In genomic region chr2:28991021-28991420, GRCh38 we compare ENCODE assay signal across 12 cellular contexts. TPM values are rescaled to one million over a fixed set of nuclear protein-coding genes. Genes with fewer than 3 reads are reported as not detected.
DNase-seq lines count a peak whose midpoint lies in the region; ATAC-seq and TF ChIP-seq lines count a peak whose summit lies in the region.
"Had no signal": no experiment of that assay in that cellular context is flagged by ENCODE, and none has a peak within 500 bp of the region (broad histone marks: within the 10 kb centered on the region; RNA-seq: fewer than 3 reads in every experiment).

No MANE protein-coding gene starts in this region.

- no peak overlapping the region for H3K27ac ChIP-seq in osteoblast (ENCODE audit: low read depth, low read length)
- H3K27ac ChIP-seq in aorta (ENCODE audit: low read depth in 1 of 2, low read length in 2 of 2) = no peak overlapping the region
- H3K27ac ChIP-seq: ascending aorta, testis had no signal

- H3K36me3 ChIP-seq in osteoblast (ENCODE audit: insufficient read depth, low read length) (no peaks in the 10 kb centered on the region), aorta (ENCODE audit: control insufficient read depth in 1 of 2, insufficient read depth in 2 of 2, low read length in 1 of 2) (no peaks in the 10 kb centered on the region)
- H3K36me3 ChIP-seq: ascending aorta had no signal

- DNase-seq in AG09309 (ENCODE audit: low read depth) (peak; percentile 18), amniotic epithelial cell (ENCODE audit: low read depth) (peak; percentile 73), fibroblast of mammary gland (ENCODE audit: low read depth) (peak; percentile 31), osteoblast (ENCODE audit: insufficient read length, low spot score, missing footprints) (peak; percentile 72), kidney tubule cell (ENCODE audit: low spot score) (no peak), aorta (no peak)
- no peak for DNase-seq in stimulated activated naive CD4-positive, alpha-beta T cell treated with Interleukin-2 at 50 U/mL for 16 hours (lab: John Stamatoyannopoulos, UW)
- DNase-seq: NCI-H146, NCI-H510A, testis had no signal

- H3K4me3 ChIP-seq in AG09309 (ENCODE audit: control insufficient read depth, low read depth, low read length) (no peak overlapping the region), fibroblast of mammary gland (ENCODE audit: control insufficient read depth, low read depth, low read length) (no peak overlapping the region), osteoblast (ENCODE audit: insufficient read depth, low read length) (no peak overlapping the region), aorta (ENCODE audit: low read length in 2 of 2) (no peak overlapping the region)
- H3K4me3 ChIP-seq: ascending aorta, testis had no signal

- no peak overlapping the region for H3K4me2 ChIP-seq in osteoblast (ENCODE audit: insufficient read depth, low read length)

- H3K79me2 ChIP-seq in osteoblast (ENCODE audit: insufficient read depth, low read length) = no peaks in the 10 kb centered on the region

- no peaks in the 10 kb centered on the region for H4K20me1 ChIP-seq in osteoblast (ENCODE audit: insufficient read depth, low read length)

- ATAC-seq in HG03571 (IDR thresholded peaks at IDR 0.05; ENCODE audit: unreplicated experiment) (no peak), aorta (ENCODE audit: low FRiP score) (no peak)

- H3K4me1 ChIP-seq in osteoblast (ENCODE audit: insufficient read depth, low read length) = peaks cover 4% of the 10 kb centered on the region
- no peaks in the 10 kb centered on the region for H3K4me1 ChIP-seq in aorta (ENCODE audit: control insufficient read depth in 1 of 2, insufficient read depth in 2 of 2, low read length in 2 of 2)
- H3K4me1 ChIP-seq: ascending aorta had no signal

- H3K9me3 ChIP-seq in osteoblast (ENCODE audit: low read depth, low read length) (no peaks in the 10 kb centered on the region), aorta (ENCODE audit: control insufficient read depth, low read length) (no peaks in the 10 kb centered on the region)
- H3K9me3 ChIP-seq: ascending aorta, testis had no signal

- 9 to 12% methylated on average over 4 of the region's 4 CpGs for WGBS in aorta, 2 donors

- intact Hi-C loops in aorta (cut with DNase I) = no loop called here

- TF ChIP-seq CTCF in AG09309 (IDR thresholded peaks at IDR 0.05; ENCODE audit: control insufficient read depth, insufficient read depth, low read depth, low read length, missing control alignments) = no peak
- TF ChIP-seq CTCF in fibroblast of mammary gland (conservative IDR thresholded peaks at IDR 0.05; ENCODE audit: control insufficient read depth, insufficient read depth, low read depth, low read length) = no peak
- TF ChIP-seq CTCF in osteoblast (IDR thresholded peaks at IDR 0.05; ENCODE audit: extremely low read depth, low read depth, low read length) = no peak

- H3K27me3 ChIP-seq in osteoblast (ENCODE audit: insufficient read depth, low read length) (no peaks in the 10 kb centered on the region), aorta (ENCODE audit: control insufficient read depth in 1 of 2, insufficient read depth in 2 of 2, low read length in 1 of 2) (no peaks in the 10 kb centered on the region)
- H3K27me3 ChIP-seq: ascending aorta, testis had no signal

- no peak overlapping the region for H2AFZ ChIP-seq in osteoblast (ENCODE audit: low read length)

RNA-seq across cellular contexts. Expression of gene TOGARAM2, which starts 9.9 kb away (rescaled TPM):
- under 0.01 and 0.72 TPM in 2 replicates for total RNA-seq in osteoblast
- under 1 TPM; 0.65 to 0.78 TPM for total RNA-seq in aorta
- 1 to 10 TPM in 1 of 2 donors, under 1 TPM in 1; 0.50 to 2.2 TPM for polyA plus RNA-seq in aorta
- total RNA-seq: ascending aorta had no signal

Comparison
In these comparisons a context has a peak if more than half of its experiments do, and no peak if none do; other contexts are left out.
1. DNase-seq: peak in AG09309 (single experiment), amniotic epithelial cell (single experiment), fibroblast of mammary gland (single experiment) and osteoblast (single experiment); none in stimulated activated naive CD4-positive, alpha-beta T cell treated with Interleukin-2 at 50 U/mL for 16 hours (single experiment), kidney tubule cell (single experiment) and aorta (0 of 2).